ENCODE assay signal across 9 cellular contexts in the genomic region with DNA sequence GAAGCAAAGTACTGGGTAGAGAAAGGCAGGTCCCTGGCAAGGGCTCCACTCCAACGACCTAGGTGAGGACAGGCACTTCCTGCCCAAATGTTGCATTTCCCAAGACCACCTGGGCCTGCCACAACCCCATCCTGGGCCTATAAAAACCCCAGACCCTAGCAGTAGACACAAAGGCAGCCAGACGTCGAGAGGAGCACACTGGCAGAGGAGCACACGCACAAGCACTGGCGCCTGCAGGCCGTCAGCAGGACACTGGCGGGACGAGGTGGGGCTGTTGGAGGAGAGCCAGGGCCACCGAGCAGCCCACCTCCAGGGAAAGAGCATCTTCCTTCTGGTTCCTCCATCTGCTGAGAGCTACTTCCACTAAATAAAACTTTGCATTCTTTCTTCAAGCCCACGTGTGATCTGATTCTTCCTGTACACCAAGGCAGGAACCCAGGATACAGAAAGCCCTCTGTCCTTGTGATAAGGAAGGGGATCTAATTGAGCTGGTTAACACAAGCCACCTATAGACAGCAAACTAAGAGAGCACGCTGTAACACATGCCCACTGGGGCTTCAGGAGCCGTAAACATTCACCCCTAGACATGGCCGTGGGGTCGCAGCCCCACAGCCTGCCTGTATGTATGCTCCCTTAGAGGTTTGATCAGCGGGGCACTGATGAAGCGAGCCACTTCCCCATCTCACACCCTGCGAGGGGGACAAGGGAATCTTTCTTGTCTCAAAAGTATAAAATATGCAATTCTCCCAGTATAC.
DNase-seq lines count a peak whose midpoint lies in the region; ATAC-seq and TF ChIP-seq lines count a peak whose summit lies in the region.
"Had no signal": no experiment of that assay in that cellular context is flagged by ENCODE, and none has a peak within 500 bp of the region (broad histone marks: within the 10 kb centered on the region; RNA-seq: fewer than 3 reads in every experiment).

No MANE protein-coding gene starts in this region.

- H3K27ac ChIP-seq in gastroesophageal sphincter, result peak overlapping the region in 3 of 4 donors; percentile 31 to 64 (median 63)
- H3K27ac ChIP-seq in thyroid gland, result peak overlapping the region in 1 of 3 donors; percentile 75
- H3K27ac ChIP-seq: C4-2B had no signal

- no peak for TF ChIP-seq EP300 in gastroesophageal sphincter (IDR thresholded peaks at IDR 0.05)

- ATAC-seq in gastroesophageal sphincter (no peak), HG03135 (IDR thresholded peaks at IDR 0.05; ENCODE audit: unreplicated experiment) (no peak)

- H3K27me3 ChIP-seq in gastroesophageal sphincter, result no peaks in the 10 kb centered on the region
- H3K27me3 ChIP-seq in thyroid gland, result no peaks in the 10 kb centered on the region

- TF ChIP-seq CTCF in gastroesophageal sphincter (IDR thresholded peaks at IDR 0.05) (no peak), thyroid gland (IDR thresholded peaks at IDR 0.05) (no peak)

- TF ChIP-seq POLR2A in gastroesophageal sphincter (IDR thresholded peaks at IDR 0.05), result no peak
- TF ChIP-seq POLR2A in thyroid gland (IDR thresholded peaks at IDR 0.05), result no peak

- DNase-seq in stimulated activated CD4-positive, alpha-beta T cell treated with anti-CD3 and anti-CD28 coated beads, Interleukin-1b, Interleukin-23, amount 100 ng/mL, for 48 hours, result peak; percentile 6
- no peak for DNase-seq in stimulated activated CD4-positive, alpha-beta T cell treated with anti-CD3 and anti-CD28 coated beads, Interleukin-4, amount 100 ng/mL, for 24 hours
- DNase-seq in activated CD4-positive, alpha-beta T cell treated with anti-CD3 and anti-CD28 coated beads for 4 hours, result peak; percentile 15 to 23
- DNase-seq in NCI-H526 treated with DMSO at 0.1 percent for 48 hours (lab: John Stamatoyannopoulos, UW) (no peak), NCI-H1694 treated with DMSO at 0.1 percent for 48 hours (lab: John Stamatoyannopoulos, UW) (no peak), thyroid gland (no peak)

- no peaks in the 10 kb centered on the region for H3K36me3 ChIP-seq in gastroesophageal sphincter
- H3K36me3 ChIP-seq in thyroid gland, result no peaks in the 10 kb centered on the region

- H3K4me3 ChIP-seq in gastroesophageal sphincter, result no peak overlapping the region
- no peak overlapping the region for H3K4me3 ChIP-seq in thyroid gland (replicated peaks in 1 of 3)

- H3K4me1 ChIP-seq in gastroesophageal sphincter (peaks cover 2 to 26% (median 6%) of the 10 kb centered on the region in 3 donors), thyroid gland (peaks cover 13 to 14% of the 10 kb centered on the region in 2 donors)

- 69 to 85% methylated on average over 4 to 6 of the region's 17 CpGs for WGBS in gastroesophageal sphincter (ENCODE audit: low coverage in 1 of 2), 2 donors
- 78 to 89% methylated on average over 17 of the region's 17 CpGs for WGBS in thyroid gland, 2 donors

- no peaks in the 10 kb centered on the region for H3K9me3 ChIP-seq in gastroesophageal sphincter
- H3K9me3 ChIP-seq in thyroid gland, result no peaks in the 10 kb centered on the region

- intact Hi-C loops in thyroid gland (cut with DNase I), result no loop called here

Comparison
In these comparisons a context has a peak if more than half of its experiments do, and no peak if none do; other contexts are left out.
1. DNase-seq: peak in stimulated activated CD4-positive, alpha-beta T cell treated with anti-CD3 and anti-CD28 coated beads, Interleukin-1b, Interleukin-23, amount 100 ng/mL, for 48 hours (single experiment) and activated CD4-positive, alpha-beta T cell treated with anti-CD3 and anti-CD28 coated beads for 4 hours (2 of 2); none in stimulated activated CD4-positive, alpha-beta T cell treated with anti-CD3 and anti-CD28 coated beads, Interleukin-4, amount 100 ng/mL, for 24 hours (single experiment), NCI-H526 treated with DMSO at 0.1 percent for 48 hours (single experiment), NCI-H1694 treated with DMSO at 0.1 percent for 48 hours (single experiment) and thyroid gland (0 of 2).